In genomic region chr20:5170341-5170740, GRCh38 we compare ENCODE assay signal across 14 cellular contexts. TPM values are rescaled to one million over a fixed set of nuclear protein-coding genes. Genes with fewer than 3 reads are reported as not detected.
DNase-seq lines count a peak whose midpoint lies in the region; ATAC-seq and TF ChIP-seq lines count a peak whose summit lies in the region.
"Had no signal": no experiment of that assay in that cellular context is flagged by ENCODE, and none has a peak within 500 bp of the region (broad histone marks: within the 10 kb centered on the region; RNA-seq: fewer than 3 reads in every experiment).

No MANE protein-coding gene starts in this region.

- no peak overlapping the region for H2BK20ac ChIP-seq in H9 (ENCODE audit: low read depth, low read length, poor library complexity, severe bottlenecking)

- H4K8ac ChIP-seq in H9 (replicated peaks; ENCODE audit: insufficient read length, low read depth, low read length) = no peak overlapping the region
- H4K8ac ChIP-seq in trophoblast cell (ENCODE audit: low read depth, low read length) = no peak overlapping the region

- H3K9ac ChIP-seq in H9 (ENCODE audit: extremely low read depth, insufficient read length, low read length) = no peak overlapping the region
- peak overlapping the region; percentile 73 for H3K9ac ChIP-seq in trophoblast cell (ENCODE audit: low read length)

- no peak overlapping the region for H3K56ac ChIP-seq in H9 (ENCODE audit: insufficient read length, low read depth, low read length)

- no peaks in the 10 kb centered on the region for H3K23me2 ChIP-seq in H9 (ENCODE audit: insufficient read length, low read depth, low read length, poor library complexity, severe bottlenecking)

- H3K36me3 ChIP-seq in SJCRH30 = no peaks in the 10 kb centered on the region
- peaks cover 3 to 4% of the 10 kb centered on the region in 2 experiments for H3K36me3 ChIP-seq in trophoblast cell (ENCODE audit: control insufficient read depth in 1 of 2, insufficient read depth in 2 of 2, low read length in 2 of 2)
- H3K36me3 ChIP-seq: ovary had no signal

- H3K4me1 Mint-ChIP-seq in H9 (peaks cover 60 to 64% of the 10 kb centered on the region in 2 experiments), glutamatergic neuron (ENCODE audit: low read depth, unreplicated experiment) (peaks cover 62% of the 10 kb centered on the region), chondrocyte (ENCODE audit: low read depth) (peaks cover 43% of the 10 kb centered on the region)

- no peak overlapping the region for H3K27ac ChIP-seq in H9 (ENCODE audit: insufficient read length, low read depth, low read length)
- H3K27ac ChIP-seq in SJCRH30 = no peak overlapping the region
- H3K27ac ChIP-seq in trophoblast cell (ENCODE audit: low read depth, low read length) = no peak overlapping the region

- H2BK15ac ChIP-seq in H9 (ENCODE audit: low read depth, low read length) = no peak overlapping the region

- H3K14ac ChIP-seq in H9 (ENCODE audit: insufficient read depth, low read length) = peak overlapping the region; percentile 26; the same call in 1 of the 2 replicates
- H3K14ac ChIP-seq in trophoblast cell (ENCODE audit: low read length) = no peak overlapping the region

- H4K20me1 ChIP-seq in H9 (ENCODE audit: control insufficient read depth, insufficient read depth, insufficient read length) = no peaks in the 10 kb centered on the region

- no peaks in the 10 kb centered on the region for H3K27me3 Mint-ChIP-seq in H9 (ENCODE audit: low read depth)
- peaks cover 3% of the 10 kb centered on the region for H3K27me3 Mint-ChIP-seq in glutamatergic neuron (ENCODE audit: unreplicated experiment)
- no peaks in the 10 kb centered on the region for H3K27me3 Mint-ChIP-seq in chondrocyte (ENCODE audit: low read depth)
- H3K27me3 Mint-ChIP-seq: activated CD8-positive, alpha-beta T cell treated with anti-CD3 and anti-CD28 coated beads for 36 hours had no signal

- H4K5ac ChIP-seq in H9 (ENCODE audit: insufficient read length, low read depth, low read length) = no peak overlapping the region

- no peak overlapping the region for H3K4me3 ChIP-seq in SJCRH30
- H3K4me3 ChIP-seq in trophoblast cell (ENCODE audit: low read depth, low read length) = no peak overlapping the region
- H3K4me3 ChIP-seq: ovary had no signal

- TF ChIP-seq CTCF in H9 (conservative IDR thresholded peaks at IDR 0.05) (no peak), glutamatergic neuron (IDR thresholded peaks at IDR 0.05; ENCODE audit: partially characterized antibody, unreplicated experiment) (no peak), chondrocyte (IDR thresholded peaks at IDR 0.05) (no peak)

- no peak for DNase-seq in H9
- peak; percentile 44 to 66 for DNase-seq in SJCRH30
- DNase-seq in glutamatergic neuron = no peak
- no peak for DNase-seq in trophoblast cell
- no peak for DNase-seq in DMS53 treated with DMSO at 0.1 percent for 48 hours (lab: John Stamatoyannopoulos, UW; ENCODE audit: unreplicated experiment)
- DNase-seq in chondrocyte (ENCODE audit: low spot score) = no peak
- DNase-seq in stimulated activated naive CD4-positive, alpha-beta T cell treated with Interleukin-2 at 50 U/mL for 16 hours (lab: John Stamatoyannopoulos, UW) = no peak
- DNase-seq: activated CD8-positive, alpha-beta T cell treated with anti-CD3 and anti-CD28 coated beads for 36 hours; NCI-H1092; NCI-H226; stimulated activated CD4-positive, alpha-beta T cell treated with anti-CD3 and anti-CD28 coated beads, Interleukin-12 subunit alpha, Interleukin-12 subunit beta, amount 100 ng/mL, for 4 hours had no signal

- no peak overlapping the region for H3T11ph ChIP-seq in H9 (ENCODE audit: low read length)

- no peak overlapping the region for H4K91ac ChIP-seq in H9 (ENCODE audit: insufficient read length, low read depth, low read length)
- H4K91ac ChIP-seq in trophoblast cell (ENCODE audit: low read depth, low read length) = no peak overlapping the region

- H3K79me2 ChIP-seq in H9 (ENCODE audit: insufficient read depth, low read length) = peaks cover 10% of the 10 kb centered on the region; the same call in 1 of the 2 replicates
- H3K79me2 ChIP-seq in trophoblast cell (ENCODE audit: control insufficient read depth, insufficient read depth, low read length, poor library complexity) = peaks cover 2% of the 10 kb centered on the region

- no peaks in the 10 kb centered on the region for H3K9me3 Mint-ChIP-seq in H9
- peaks cover 15% of the 10 kb centered on the region for H3K9me3 Mint-ChIP-seq in glutamatergic neuron (ENCODE audit: unreplicated experiment)
- no peaks in the 10 kb centered on the region for H3K9me3 Mint-ChIP-seq in chondrocyte (ENCODE audit: low read depth)
- H3K9me3 Mint-ChIP-seq: activated CD8-positive, alpha-beta T cell treated with anti-CD3 and anti-CD28 coated beads for 36 hours had no signal

- ATAC-seq in GM18498 (IDR thresholded peaks at IDR 0.05; ENCODE audit: unreplicated experiment) = no peak
- ATAC-seq: activated CD8-positive, alpha-beta T cell treated with anti-CD3 and anti-CD28 coated beads for 36 hours; HCT116 had no signal

- H3K36me3 Mint-ChIP-seq in H9 (ENCODE audit: insufficient read depth in 1 of 3, low read depth in 3 of 3) (peaks cover 5 to 16% (median 6%) of the 10 kb centered on the region in 3 experiments; a peak in 5 of 7 replicates), glutamatergic neuron (ENCODE audit: unreplicated experiment) (no peaks in the 10 kb centered on the region), chondrocyte (ENCODE audit: low read depth) (peaks cover 3% of the 10 kb centered on the region)

- H2AK5ac ChIP-seq in H9 (ENCODE audit: insufficient read length, low read length) (no peak overlapping the region), trophoblast cell (ENCODE audit: low read length) (no peak overlapping the region)

- H2BK12ac ChIP-seq in H9 (ENCODE audit: insufficient read length, low read depth, low read length) = no peak overlapping the region
- H2BK12ac ChIP-seq in trophoblast cell (ENCODE audit: low read length) = no peak overlapping the region

- H3K4me1 ChIP-seq in H9 (ENCODE audit: insufficient read depth, low read length) (peaks cover 22% of the 10 kb centered on the region; the same call in 1 of the 2 replicates), SJCRH30 (peaks cover 36% of the 10 kb centered on the region), trophoblast cell (ENCODE audit: control insufficient read depth in 1 of 2, insufficient read depth in 2 of 2, low read length in 2 of 2) (peaks cover 2% of the 10 kb centered on the region in 2 experiments)

- H3K4me3 Mint-ChIP-seq in H9 (no peak overlapping the region; a peak in 1 of 5 replicates), glutamatergic neuron (ENCODE audit: unreplicated experiment) (peak overlapping the region; percentile 70), chondrocyte (ENCODE audit: unreplicated experiment) (no peak overlapping the region)
- H3K4me3 Mint-ChIP-seq: activated CD8-positive, alpha-beta T cell treated with anti-CD3 and anti-CD28 coated beads for 36 hours had no signal

- H3K18ac ChIP-seq in H9 (ENCODE audit: insufficient read length, low read depth, low read length) (peak overlapping the region; percentile 30), trophoblast cell (ENCODE audit: low read length) (no peak overlapping the region)

- no peak overlapping the region; the same call in 1 of the 2 replicates for H3K4ac ChIP-seq in H9 (ENCODE audit: low read depth, low read length)
- no peak overlapping the region for H3K4ac ChIP-seq in trophoblast cell (ENCODE audit: low read depth, low read length)

- no peaks in the 10 kb centered on the region for H3K79me1 ChIP-seq in H9 (ENCODE audit: insufficient read depth, low read depth, low read length, poor library complexity, severe bottlenecking)
- no peaks in the 10 kb centered on the region for H3K79me1 ChIP-seq in trophoblast cell (ENCODE audit: low read length)

- H3K27me3 ChIP-seq in H9 (ENCODE audit: insufficient read depth, low read length) = no peaks in the 10 kb centered on the region
- H3K27me3 ChIP-seq in SJCRH30 = no peaks in the 10 kb centered on the region
- no peaks in the 10 kb centered on the region for H3K27me3 ChIP-seq in trophoblast cell (ENCODE audit: insufficient read depth, low read length)
- H3K27me3 ChIP-seq: ovary had no signal

- H3K23ac ChIP-seq in H9 (ENCODE audit: insufficient read length, low read depth, low read length) = no peak overlapping the region
- H3K23ac ChIP-seq in trophoblast cell (ENCODE audit: low read length) = no peak overlapping the region

- no CpG with 5 or more reads among the region's 8 CpGs for WGBS in H9 (ENCODE audit: extremely low coverage, insufficient read length, low lambda C conversion rate)
- no CpG with 5 or more reads among the region's 8 CpGs for WGBS in trophoblast cell (ENCODE audit: extremely low coverage, insufficient coverage, insufficient read length)

- H3K27ac Mint-ChIP-seq in H9 (peak overlapping the region in 2 of 3 experiments; percentile 85 to 92; a peak in 4 of 7 replicates), glutamatergic neuron (ENCODE audit: unreplicated experiment) (peak overlapping the region; percentile 44), chondrocyte (ENCODE audit: unreplicated experiment) (no peak overlapping the region)

- H2BK5ac ChIP-seq in H9 (ENCODE audit: insufficient read length, low read length) = no peak overlapping the region
- no peak overlapping the region for H2BK5ac ChIP-seq in trophoblast cell (ENCODE audit: low read depth, low read length, poor library complexity)

- H2AFZ ChIP-seq in H9 (ENCODE audit: low read length) (no peak overlapping the region), trophoblast cell (ENCODE audit: insufficient read depth, low read length, poor library complexity) (no peak overlapping the region)

- no peaks in the 10 kb centered on the region for H3K9me3 ChIP-seq in H9 (ENCODE audit: control insufficient read depth, low read depth, low read length)
- no peaks in the 10 kb centered on the region for H3K9me3 ChIP-seq in SJCRH30 (replicated peaks)
- no peaks in the 10 kb centered on the region for H3K9me3 ChIP-seq in trophoblast cell (ENCODE audit: insufficient read depth, low read depth, low read length)
- H3K9me3 ChIP-seq: ovary had no signal

- no peak overlapping the region for H2BK120ac ChIP-seq in H9 (ENCODE audit: low read depth, low read length, poor library complexity, severe bottlenecking)
- H2BK120ac ChIP-seq in trophoblast cell (ENCODE audit: insufficient read depth, low read length, poor library complexity) = no peak overlapping the region

- H4K12ac ChIP-seq in trophoblast cell (ENCODE audit: low read depth, low read length) = no peak overlapping the region

- H3K4me2 ChIP-seq in H9 (ENCODE audit: insufficient read depth, insufficient read length, low read length) (no peak overlapping the region), trophoblast cell (ENCODE audit: low read length) (no peak overlapping the region)

RNA-seq across cellular contexts. Expression of gene CDS2, which starts 43.5 kb away (rescaled TPM):
- total RNA-seq in H9 (2021) (60.3 and 63.2 TPM in 2 replicates), glutamatergic neuron (ENCODE audit: unreplicated experiment) (153 TPM), chondrocyte (33.0 to 46.9 TPM (median 42.9 TPM) in 3 replicates)
- 29.1 and 30.1 TPM in 2 replicates for total RNA-seq in SJCRH30 (2014; rRNA removed; shearing (Covaris generic))
- polyA plus RNA-seq in trophoblast cell (2013) = 25.0 and 25.8 TPM in 2 replicates

RNA-seq across cellular contexts. Expression of gene PCNA, which starts 50.6 kb away (rescaled TPM):
- total RNA-seq in H9 (2021) = 274 and 284 TPM in 2 replicates
- total RNA-seq in SJCRH30 (2014; rRNA removed; shearing (Covaris generic)) = 431 and 450 TPM in 2 replicates
- total RNA-seq in glutamatergic neuron (ENCODE audit: unreplicated experiment) = 43.3 TPM
- polyA plus RNA-seq in trophoblast cell (2013) = 125 and 128 TPM in 2 replicates
- total RNA-seq in chondrocyte = 46.3 to 117 TPM (median 49.4 TPM) in 3 replicates

RNA-seq across cellular contexts. Expression of gene TMEM230, which starts 57.5 kb away (rescaled TPM):
- total RNA-seq in H9 (2021) (62.3 and 64.3 TPM in 2 replicates), glutamatergic neuron (ENCODE audit: unreplicated experiment) (78.2 TPM), chondrocyte (92.8 to 118 TPM (median 93.8 TPM) in 3 replicates)
- total RNA-seq in SJCRH30 (2014; rRNA removed; shearing (Covaris generic)) = 162 and 165 TPM in 2 replicates
- 109 and 115 TPM in 2 replicates for polyA plus RNA-seq in trophoblast cell (2013)

Comparison
In these comparisons a context has a peak if more than half of its experiments do, and no peak if none do; other contexts are left out.
1. DNase-seq: peak in SJCRH30 (2 of 2); none in H9 (single experiment), glutamatergic neuron (single experiment), trophoblast cell (0 of 2), DMS53 treated with DMSO at 0.1 percent for 48 hours (single experiment), chondrocyte (single experiment) and stimulated activated naive CD4-positive, alpha-beta T cell treated with Interleukin-2 at 50 U/mL for 16 hours (single experiment).